ENCODE assay signal across 1 cellular context in the genomic region with DNA sequence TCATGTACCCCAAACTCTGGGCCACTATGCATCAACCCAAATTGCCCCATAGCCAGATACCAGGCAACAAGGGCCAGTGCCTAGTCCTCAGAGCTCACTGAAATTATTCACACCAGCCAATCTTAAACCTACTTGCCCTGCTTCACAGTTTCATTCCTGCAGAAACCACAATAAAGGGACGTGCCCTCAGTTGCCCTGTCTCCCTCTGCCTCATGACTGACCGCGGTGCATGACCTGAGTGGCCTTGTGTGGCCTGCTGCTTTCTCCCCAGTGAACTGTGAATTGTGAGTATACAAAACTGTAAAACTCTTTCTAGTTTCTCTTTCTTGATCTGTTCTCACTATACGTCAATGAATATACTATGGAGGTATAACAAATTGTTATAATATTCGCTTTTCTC.
A peak's percentile ranks its signal among the peaks of the same experiment; 100 is the strongest.
TF ChIP-seq lines count a peak whose summit lies in the region.

No MANE protein-coding gene starts in this region.

TF ChIP-seq in HCT116, 20 proteins besides CTCF, POLR2A, EP300 and RAD21 (continued from another document):
- TF ChIP-seq, protein P1, sequence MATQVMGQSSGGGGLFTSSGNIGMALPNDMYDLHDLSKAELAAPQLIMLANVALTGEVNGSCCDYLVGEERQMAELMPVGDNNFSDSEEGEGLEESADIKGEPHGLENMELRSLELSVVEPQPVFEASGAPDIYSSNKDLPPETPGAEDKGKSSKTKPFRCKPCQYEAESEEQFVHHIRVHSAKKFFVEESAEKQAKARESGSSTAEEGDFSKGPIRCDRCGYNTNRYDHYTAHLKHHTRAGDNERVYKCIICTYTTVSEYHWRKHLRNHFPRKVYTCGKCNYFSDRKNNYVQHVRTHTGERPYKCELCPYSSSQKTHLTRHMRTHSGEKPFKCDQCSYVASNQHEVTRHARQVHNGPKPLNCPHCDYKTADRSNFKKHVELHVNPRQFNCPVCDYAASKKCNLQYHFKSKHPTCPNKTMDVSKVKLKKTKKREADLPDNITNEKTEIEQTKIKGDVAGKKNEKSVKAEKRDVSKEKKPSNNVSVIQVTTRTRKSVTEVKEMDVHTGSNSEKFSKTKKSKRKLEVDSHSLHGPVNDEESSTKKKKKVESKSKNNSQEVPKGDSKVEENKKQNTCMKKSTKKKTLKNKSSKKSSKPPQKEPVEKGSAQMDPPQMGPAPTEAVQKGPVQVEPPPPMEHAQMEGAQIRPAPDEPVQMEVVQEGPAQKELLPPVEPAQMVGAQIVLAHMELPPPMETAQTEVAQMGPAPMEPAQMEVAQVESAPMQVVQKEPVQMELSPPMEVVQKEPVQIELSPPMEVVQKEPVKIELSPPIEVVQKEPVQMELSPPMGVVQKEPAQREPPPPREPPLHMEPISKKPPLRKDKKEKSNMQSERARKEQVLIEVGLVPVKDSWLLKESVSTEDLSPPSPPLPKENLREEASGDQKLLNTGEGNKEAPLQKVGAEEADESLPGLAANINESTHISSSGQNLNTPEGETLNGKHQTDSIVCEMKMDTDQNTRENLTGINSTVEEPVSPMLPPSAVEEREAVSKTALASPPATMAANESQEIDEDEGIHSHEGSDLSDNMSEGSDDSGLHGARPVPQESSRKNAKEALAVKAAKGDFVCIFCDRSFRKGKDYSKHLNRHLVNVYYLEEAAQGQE (IDR thresholded peaks at IDR 0.05; ENCODE audit: low read depth), result no peak
- 0 out of 2 replicates have a peak, but pooled peaks have one; percentile 28 for TF ChIP-seq CBX3 (IDR thresholded peaks at IDR 0.05; ENCODE audit: low read depth)
